20 cellular contexts compared by ENCODE assay signal in genomic region chr4:190180947-190181346, GRCh38. TPM values are rescaled to one million over a fixed set of nuclear protein-coding genes. Genes with fewer than 3 reads are reported as not detected.
"Had no signal": no experiment of that assay in that cellular context is flagged by ENCODE, and none has a peak within 500 bp of the region (broad histone marks: within the 10 kb centered on the region; RNA-seq: fewer than 3 reads in every experiment).

No MANE protein-coding gene starts in this region.

RNA-seq across cellular contexts. Expression of gene DUX4, which starts 7.4 kb away (rescaled TPM):
- total RNA-seq: cerebellum; gastroesophageal sphincter; heart right ventricle; kidney epithelial cell; left cardiac atrium; liver; lung microvascular endothelial cell; mesothelial cell of epicardium; mucosa of gallbladder; naive thymus-derived CD8-positive, alpha-beta T cell; occipital lobe; ovary; pulmonary artery endothelial cell; right lobe of liver; smooth muscle cell; thoracic aorta; tibial nerve; vagina had no signal
- polyA plus RNA-seq: esophagus; heart right ventricle; liver; naive thymus-derived CD8-positive, alpha-beta T cell; neural cell; ovary; smooth muscle cell had no signal
